ENCODE assay signal across 21 cellular contexts in the genomic region with DNA sequence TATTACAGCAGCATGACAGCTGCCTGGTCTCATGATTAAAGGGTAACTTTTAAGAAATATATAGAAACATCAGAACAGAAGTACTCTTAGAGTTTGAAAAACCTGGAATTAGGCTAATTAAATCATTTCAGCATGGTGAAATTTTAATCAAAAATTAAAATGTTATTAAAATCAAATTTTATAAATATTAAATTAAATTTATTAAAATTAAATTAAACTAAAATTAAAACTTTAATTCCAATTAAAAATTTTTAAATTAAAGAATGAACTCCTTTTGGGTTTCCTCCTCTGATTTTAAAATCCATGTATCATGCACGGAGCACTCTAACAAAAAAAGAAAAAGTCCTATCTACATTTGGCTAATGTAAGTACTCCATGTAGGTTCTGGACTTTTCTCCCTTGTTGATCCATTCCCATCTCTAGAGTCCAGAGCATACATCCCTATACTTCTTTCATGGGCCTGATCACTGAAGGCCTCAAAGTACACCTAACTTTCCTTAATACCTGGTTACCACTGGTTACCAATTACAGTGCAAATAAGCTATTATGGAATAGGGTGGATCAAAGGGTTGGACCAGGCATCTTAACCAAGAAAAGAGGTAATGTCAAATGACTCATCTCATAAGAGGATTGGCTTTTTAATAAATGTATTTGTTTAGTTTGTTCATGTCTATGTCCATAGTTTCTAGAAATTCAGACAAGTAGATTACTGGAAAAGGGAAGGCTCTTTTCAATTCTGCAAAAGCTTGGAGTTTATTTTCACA. TPM values are rescaled to one million over a fixed set of nuclear protein-coding genes. Genes with fewer than 3 reads are reported as not detected.
DNase-seq lines count a peak whose midpoint lies in the region; ATAC-seq, FAIRE-seq and TF ChIP-seq lines count a peak whose summit lies in the region.
"Had no signal": no experiment of that assay in that cellular context is flagged by ENCODE, and none has a peak within 500 bp of the region (broad histone marks: within the 10 kb centered on the region; RNA-seq: fewer than 3 reads in every experiment).

No MANE protein-coding gene starts in this region.

- H2BK12ac ChIP-seq in neuronal stem cell (ENCODE audit: low read length), result no peak overlapping the region

- H3K4me1 Mint-ChIP-seq in neural progenitor cell, result peaks cover 7% of the 10 kb centered on the region
- no peaks in the 10 kb centered on the region for H3K4me1 Mint-ChIP-seq in activated CD4-positive, alpha-beta memory T cell treated with anti-CD3 and anti-CD28 coated beads for 36 hours (ENCODE audit: low read depth)
- H3K4me1 Mint-ChIP-seq: activated naive CD8-positive, alpha-beta T cell treated with anti-CD3 and anti-CD28 coated beads for 36 hours had no signal

- no peak for ATAC-seq in left ventricle myocardium superior
- ATAC-seq: activated CD4-positive, CD25-positive, alpha-beta regulatory T cell treated with anti-CD3 and anti-CD28 coated beads, Interleukin-2, amount 50 U/mL, for 24 hours; left lobe of liver; Panc1 had no signal

- TF ChIP-seq CTCF in epithelial cell of esophagus (IDR thresholded peaks at IDR 0.05; ENCODE audit: insufficient read depth, low read depth, low read length, missing control alignments) (no peak), neural progenitor cell (IDR thresholded peaks at IDR 0.05) (no peak)

- no peak overlapping the region for H3K23ac ChIP-seq in neuronal stem cell (ENCODE audit: low read depth, low read length, poor library complexity)

- H3F3A ChIP-seq in neural progenitor cell (ENCODE audit: low read depth), result no peaks in the 10 kb centered on the region

- peak overlapping the region; percentile 39 for H2AFZ ChIP-seq in neuronal stem cell (ENCODE audit: low read length)
- no peak overlapping the region for H2AFZ ChIP-seq in neural progenitor cell (replicated peaks)

- H2AK5ac ChIP-seq in neuronal stem cell (ENCODE audit: low read depth, low read length), result no peak overlapping the region

- intact Hi-C loops in left ventricle myocardium superior (cut with micrococcal nuclease), result no loop called here
- intact Hi-C loops in activated CD4-positive, alpha-beta memory T cell treated with anti-CD3 and anti-CD28 coated beads for 36 hours (cut with micrococcal nuclease), result no loop called here

- H2BK5ac ChIP-seq in neuronal stem cell (ENCODE audit: low read length), result no peak overlapping the region

- no peaks in the 10 kb centered on the region for H3K79me1 ChIP-seq in neuronal stem cell (ENCODE audit: low read depth, low read length)

- peaks cover 2 to 3% of the 10 kb centered on the region in 2 donors for H3K4me1 ChIP-seq in neuronal stem cell (ENCODE audit: control insufficient read depth in 2 of 2, insufficient read depth in 1 of 2, low read depth in 1 of 2, low read length in 2 of 2)
- H3K4me1 ChIP-seq in neural progenitor cell, result peaks cover 11% of the 10 kb centered on the region
- H3K4me1 ChIP-seq: Caco-2 had no signal

- H3K27me3 Mint-ChIP-seq in neural progenitor cell (ENCODE audit: insufficient read depth, low read depth), result no peaks in the 10 kb centered on the region
- H3K27me3 Mint-ChIP-seq in activated CD4-positive, alpha-beta memory T cell treated with anti-CD3 and anti-CD28 coated beads for 36 hours, result no peaks in the 10 kb centered on the region
- H3K27me3 Mint-ChIP-seq: activated naive CD8-positive, alpha-beta T cell treated with anti-CD3 and anti-CD28 coated beads for 36 hours had no signal

- no peak overlapping the region for H4K91ac ChIP-seq in neuronal stem cell (ENCODE audit: low read depth, low read length, poor library complexity)

- H2BK120ac ChIP-seq in neuronal stem cell (ENCODE audit: low read depth, low read length), result no peak overlapping the region

- H3K9me3 ChIP-seq in neuronal stem cell (replicated peaks in 1 of 2; ENCODE audit: control insufficient read depth in 2 of 2, insufficient read depth in 1 of 2, low read depth in 1 of 2, low read length in 2 of 2) (no peaks in the 10 kb centered on the region), neural progenitor cell (ENCODE audit: low read depth) (no peaks in the 10 kb centered on the region)
- H3K9me3 ChIP-seq: Caco-2, neutrophil had no signal

- H3K4me2 ChIP-seq in neuronal stem cell (ENCODE audit: insufficient read depth, low read length, poor library complexity, severe bottlenecking) (no peak overlapping the region), neural progenitor cell (no peak overlapping the region)

- no peaks in the 10 kb centered on the region for H4K20me1 ChIP-seq in neural progenitor cell (ENCODE audit: low read depth)

- FAIRE-seq in GM12892 (lab: Jason Lieb, UNC), result peak; percentile 24
- FAIRE-seq: H1, HTR-8/SVneo had no signal

- no peak overlapping the region for H4K8ac ChIP-seq in neuronal stem cell (ENCODE audit: low read depth, low read length)

- POLR2A ChIA-PET in activated CD4-positive, alpha-beta memory T cell treated with anti-CD3 and anti-CD28 coated beads for 36 hours (lab: Charles Lee), result no interaction called here

- H3K27ac ChIP-seq in neuronal stem cell (replicated peaks; ENCODE audit: low read length), result no peak overlapping the region
- H3K27ac ChIP-seq in neural progenitor cell, result no peak overlapping the region
- H3K27ac ChIP-seq: coronary artery, neutrophil had no signal

- H3K18ac ChIP-seq in neuronal stem cell (ENCODE audit: low read length), result no peak overlapping the region

- H3K9ac ChIP-seq in neuronal stem cell (ENCODE audit: low read depth, low read length, poor library complexity) (no peak overlapping the region), neural progenitor cell (no peak overlapping the region)

- no peaks in the 10 kb centered on the region for H3K79me2 ChIP-seq in neural progenitor cell (ENCODE audit: low read depth)

- DNase-seq in GM12892 (ENCODE audit: insufficient read length), result no peak
- peak; percentile 19 for DNase-seq in NCI-H748 treated with DMSO at 0.1 percent for 48 hours (lab: John Stamatoyannopoulos, UW)
- peak; percentile 66 for DNase-seq in epithelial cell of esophagus (ENCODE audit: low read depth)
- DNase-seq in neuronal stem cell (ENCODE audit: low spot score), result no peak
- DNase-seq in left ventricle myocardium superior, result no peak
- no peak for DNase-seq in neural progenitor cell (ENCODE audit: low spot score)
- no peak for DNase-seq in activated CD4-positive, alpha-beta memory T cell treated with anti-CD3 and anti-CD28 coated beads for 36 hours
- DNase-seq: activated naive CD8-positive, alpha-beta T cell treated with anti-CD3 and anti-CD28 coated beads for 36 hours; Caco-2; Karpas-422; NCI-H1105; stimulated activated CD4-positive, alpha-beta T cell treated with anti-CD3 and anti-CD28 coated beads, Interleukin-12 subunit alpha, Interleukin-12 subunit beta, amount 100 ng/mL, for 4 hours; substantia nigra; T-helper 9 cell had no signal

- H3K4me3 ChIP-seq in epithelial cell of esophagus (ENCODE audit: low read length) (no peak overlapping the region), neuronal stem cell (ENCODE audit: low read length in 2 of 2) (no peak overlapping the region), neural progenitor cell (no peak overlapping the region)
- H3K4me3 ChIP-seq: coronary artery had no signal

- TF ChIP-seq POLR2A in GM12892 (IDR thresholded peaks at IDR 0.05; ENCODE audit: low read depth, low read length), result no peak

- H2BK15ac ChIP-seq in neuronal stem cell (ENCODE audit: low read length), result no peak overlapping the region

- H3K14ac ChIP-seq in neuronal stem cell (ENCODE audit: low read length), result no peak overlapping the region

- no peak overlapping the region for H3K4me3 Mint-ChIP-seq in neural progenitor cell
- H3K4me3 Mint-ChIP-seq in activated CD4-positive, alpha-beta memory T cell treated with anti-CD3 and anti-CD28 coated beads for 36 hours, result no peak overlapping the region
- H3K4me3 Mint-ChIP-seq: activated naive CD8-positive, alpha-beta T cell treated with anti-CD3 and anti-CD28 coated beads for 36 hours had no signal

- H3K36me3 Mint-ChIP-seq in neural progenitor cell, result no peaks in the 10 kb centered on the region
- H3K36me3 Mint-ChIP-seq in activated CD4-positive, alpha-beta memory T cell treated with anti-CD3 and anti-CD28 coated beads for 36 hours, result no peaks in the 10 kb centered on the region
- H3K36me3 Mint-ChIP-seq: activated naive CD8-positive, alpha-beta T cell treated with anti-CD3 and anti-CD28 coated beads for 36 hours had no signal

- no peaks in the 10 kb centered on the region for H3K27me3 ChIP-seq in neuronal stem cell (ENCODE audit: control insufficient read depth in 3 of 3, insufficient read depth in 3 of 3, low read depth in 1 of 3, low read length in 3 of 3)
- H3K27me3 ChIP-seq in neural progenitor cell, result no peaks in the 10 kb centered on the region
- H3K27me3 ChIP-seq: neutrophil had no signal

- H3K27ac Mint-ChIP-seq in neural progenitor cell, result no peak overlapping the region
- no peak overlapping the region for H3K27ac Mint-ChIP-seq in activated CD4-positive, alpha-beta memory T cell treated with anti-CD3 and anti-CD28 coated beads for 36 hours
- H3K27ac Mint-ChIP-seq: activated naive CD8-positive, alpha-beta T cell treated with anti-CD3 and anti-CD28 coated beads for 36 hours had no signal

- CTCF ChIA-PET in activated CD4-positive, alpha-beta memory T cell treated with anti-CD3 and anti-CD28 coated beads for 36 hours (lab: Charles Lee), result no interaction called here

- H3K9me3 Mint-ChIP-seq in neural progenitor cell, result no peaks in the 10 kb centered on the region
- H3K9me3 Mint-ChIP-seq in activated CD4-positive, alpha-beta memory T cell treated with anti-CD3 and anti-CD28 coated beads for 36 hours, result peaks cover 2% of the 10 kb centered on the region
- H3K9me3 Mint-ChIP-seq: activated naive CD8-positive, alpha-beta T cell treated with anti-CD3 and anti-CD28 coated beads for 36 hours had no signal

- no peaks in the 10 kb centered on the region for H3K36me3 ChIP-seq in neuronal stem cell (replicated peaks in 1 of 2; ENCODE audit: control insufficient read depth in 2 of 2, insufficient read depth in 2 of 2, low read length in 2 of 2)
- H3K36me3 ChIP-seq in neural progenitor cell, result no peaks in the 10 kb centered on the region
- H3K36me3 ChIP-seq: neutrophil had no signal

- no peak overlapping the region for H3K4ac ChIP-seq in neuronal stem cell (ENCODE audit: low read length)

- WGBS in neuronal stem cell (ENCODE audit: extremely low coverage in 2 of 2, insufficient read length in 2 of 2, insufficient replicate concordance in 1 of 2), 2 donors, result no CpG with 5 or more reads among the region's 1 CpG

RNA-seq across cellular contexts. Expression of gene MUC15, which starts 48.4 kb away (rescaled TPM):
- not detected for polyA plus RNA-seq in GM12892 (2012; ENCODE audit: missing spikeins)
- polyA plus RNA-seq in neuronal stem cell (2013, experiment 1 of 2), result 0.04 TPM
- polyA plus RNA-seq in neuronal stem cell (2013, experiment 2 of 2), result not detected
- total RNA-seq in left ventricle myocardium superior (not detected), neural progenitor cell (ENCODE audit: low replicate concordance) (0.28 TPM in 1 of 2 replicates, not detected in the other)
- total RNA-seq in activated CD4-positive, alpha-beta memory T cell treated with anti-CD3 and anti-CD28 coated beads for 36 hours, result not detected
- total RNA-seq: activated naive CD8-positive, alpha-beta T cell treated with anti-CD3 and anti-CD28 coated beads for 36 hours; H1; left lobe of liver had no signal
- polyA plus RNA-seq: H1 had no signal

Comparison
In these comparisons a context has a peak if more than half of its experiments do, and no peak if none do; other contexts are left out.
1. DNase-seq: peak in NCI-H748 treated with DMSO at 0.1 percent for 48 hours (single experiment) and epithelial cell of esophagus (single experiment); none in GM12892 (single experiment), neuronal stem cell (single experiment), left ventricle myocardium superior (single experiment), neural progenitor cell (single experiment) and activated CD4-positive, alpha-beta memory T cell treated with anti-CD3 and anti-CD28 coated beads for 36 hours (single experiment).